8 cellular contexts compared by ENCODE assay signal in the genomic region with DNA sequence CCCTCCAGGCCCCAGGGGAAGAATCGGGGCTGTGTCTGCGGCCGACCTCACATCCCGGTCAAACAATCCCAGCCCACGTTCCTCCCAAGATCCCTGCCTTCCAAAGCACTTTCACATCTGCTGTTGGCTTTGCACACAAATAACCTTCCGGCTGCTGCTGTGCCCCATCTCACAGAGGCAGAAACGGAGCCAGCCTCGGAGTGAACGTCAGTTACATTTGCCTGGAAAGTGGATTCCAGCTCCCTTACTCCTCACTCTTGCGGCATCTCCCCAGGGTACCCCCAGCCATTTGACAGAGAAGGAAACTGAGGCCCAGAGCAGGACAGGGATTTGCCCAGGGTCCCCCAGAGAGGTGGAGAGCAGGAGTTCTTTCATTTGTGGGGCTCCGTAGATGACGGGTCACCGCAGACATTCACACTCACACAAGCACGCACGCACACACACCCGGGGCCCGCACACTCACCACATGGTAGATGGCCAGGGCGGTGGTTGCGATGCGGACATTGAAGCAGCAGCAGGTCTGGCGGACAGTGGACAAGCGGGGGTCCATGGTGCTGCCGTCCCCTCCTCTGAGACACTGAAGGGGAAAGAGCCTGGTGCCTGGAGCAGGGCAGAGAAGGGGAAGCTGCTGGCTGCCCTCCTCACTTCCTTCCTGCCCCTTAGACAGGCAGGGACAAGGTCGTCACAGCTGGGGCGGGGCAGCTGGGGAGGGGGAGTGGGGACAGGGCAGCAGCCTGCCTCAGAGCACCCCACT. TPM values are rescaled to one million over a fixed set of nuclear protein-coding genes. Genes with fewer than 3 reads are reported as not detected.
DNase-seq lines count a peak whose midpoint lies in the region; ATAC-seq and TF ChIP-seq lines count a peak whose summit lies in the region.

A gene with protein sequence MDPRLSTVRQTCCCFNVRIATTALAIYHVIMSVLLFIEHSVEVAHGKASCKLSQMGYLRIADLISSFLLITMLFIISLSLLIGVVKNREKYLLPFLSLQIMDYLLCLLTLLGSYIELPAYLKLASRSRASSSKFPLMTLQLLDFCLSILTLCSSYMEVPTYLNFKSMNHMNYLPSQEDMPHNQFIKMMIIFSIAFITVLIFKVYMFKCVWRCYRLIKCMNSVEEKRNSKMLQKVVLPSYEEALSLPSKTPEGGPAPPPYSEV (minus strand): TSS at position 579 of the 754 bp plus-strand sequence. CDS start 29 bp downstream, at position 550.

- ATAC-seq in GM21390 (IDR thresholded peaks at IDR 0.05; ENCODE audit: unreplicated experiment): no peak
- ATAC-seq in GM18502 (IDR thresholded peaks at IDR 0.05; ENCODE audit: poor library complexity, unreplicated experiment): no peak

- peak within 1 kb of the TSS; percentile 35 to 39 for H3K4me3 ChIP-seq in tibial artery

- H3K9me3 ChIP-seq in tibial artery: no peaks in the 10 kb centered on the region

- H3K36me3 ChIP-seq in tibial artery: no peaks in the 10 kb centered on the region

- peak; percentile 95 for TF ChIP-seq POLR2A in GM18526 (IDR thresholded peaks at IDR 0.05; ENCODE audit: extremely low read depth, insufficient read length)

- intact Hi-C loops in tibial artery (cut with DNase I; ENCODE audit: low total_unique reads): no loop called here

- peaks cover 0 to 14% (median 13%) of the 10 kb centered on the region in 4 donors for H3K4me1 ChIP-seq in tibial artery

- DNase-seq in T-helper 9 cell (peak; percentile 68), caudate nucleus (lab: John Stamatoyannopoulos, UW) (peak in 7 of 61 donors; percentile 10 to 65 (median 21)), mesenteric fat pad (ENCODE audit: low spot score) (no peak), tibial artery (peak; percentile 56 to 79), SW480 (ENCODE audit: low spot score) (no peak)

- no peak for TF ChIP-seq CTCF in tibial artery (IDR thresholded peaks at IDR 0.05)

- H3K27me3 ChIP-seq in tibial artery: peaks cover 0 to 8% of the 10 kb centered on the region in 2 donors

- H3K27ac ChIP-seq in caudate nucleus (ENCODE audit: low read depth, low read length) (peak within 1 kb of the TSS; percentile 82), tibial artery (peak within 1 kb of the TSS; percentile 40 to 55)

RNA-seq across cellular contexts. Expression of the gene that starts here (rescaled TPM):
- 251 TPM for total RNA-seq in mesenteric fat pad

Comparison
In these comparisons a context has a peak if more than half of its experiments do, and no peak if none do; other contexts are left out.
1. DNase-seq: peak in T-helper 9 cell (single experiment) and tibial artery (2 of 2); none in mesenteric fat pad (single experiment) and SW480 (single experiment).